In genomic region chr9:68643901-68644809, GRCh38 we compare ENCODE assay signal across 10 cellular contexts.
DNase-seq lines count a peak whose midpoint lies in the region; ATAC-seq, FAIRE-seq and TF ChIP-seq lines count a peak whose summit lies in the region.
"Had no signal": no experiment of that assay in that cellular context is flagged by ENCODE, and none has a peak within 500 bp of the region (broad histone marks: within the 10 kb centered on the region; RNA-seq: fewer than 3 reads in every experiment).

No MANE protein-coding gene starts in this region.

- H3K9ac ChIP-seq in smooth muscle cell (ENCODE audit: low read depth), result no peak overlapping the region

- TF ChIP-seq CTCF in smooth muscle cell (IDR thresholded peaks at IDR 0.05; ENCODE audit: borderline replicate concordance, insufficient read depth, poor library complexity, severe bottlenecking), result no peak

- H3K27ac ChIP-seq in smooth muscle cell (ENCODE audit: low read depth), result no peak overlapping the region

- H3K36me3 Mint-ChIP-seq in activated T-helper 17 cell treated with anti-CD3 and anti-CD28 coated beads, Interleukin-2, amount 50 U/mL, for 72 hours (ENCODE audit: low read depth), result no peaks in the 10 kb centered on the region

- no peaks in the 10 kb centered on the region for H4K20me1 ChIP-seq in smooth muscle cell (ENCODE audit: low read depth)

- H3K4me1 ChIP-seq in smooth muscle cell (ENCODE audit: low read depth), result no peaks in the 10 kb centered on the region

- H3K36me3 ChIP-seq in smooth muscle cell (ENCODE audit: low read depth), result no peaks in the 10 kb centered on the region

- no peaks in the 10 kb centered on the region for H3K9me3 Mint-ChIP-seq in activated T-helper 17 cell treated with anti-CD3 and anti-CD28 coated beads, Interleukin-2, amount 50 U/mL, for 72 hours

- no peaks in the 10 kb centered on the region for H3K9me3 ChIP-seq in smooth muscle cell (replicated peaks; ENCODE audit: low read depth)

- no peak overlapping the region for H3K27ac Mint-ChIP-seq in activated T-helper 17 cell treated with anti-CD3 and anti-CD28 coated beads, Interleukin-2, amount 50 U/mL, for 72 hours

- 81% methylated on average over 11 of the region's 11 CpGs for WGBS in smooth muscle cell (ENCODE audit: low lambda C conversion rate)

- no peak overlapping the region for H3K4me3 Mint-ChIP-seq in activated T-helper 17 cell treated with anti-CD3 and anti-CD28 coated beads, Interleukin-2, amount 50 U/mL, for 72 hours

- no peaks in the 10 kb centered on the region for H3K79me2 ChIP-seq in smooth muscle cell (ENCODE audit: low read depth)

- DNase-seq in NCI-H446 (lab: John Stamatoyannopoulos, UW) (no peak), smooth muscle cell (lab: John Stamatoyannopoulos, UW; ENCODE audit: unreplicated experiment) (no peak), RKO (ENCODE audit: low spot score) (no peak), HTR-8/SVneo (ENCODE audit: insufficient read length, low spot score) (no peak)
- DNase-seq: activated effector memory CD4-positive, alpha-beta T cell treated with anti-CD3 and anti-CD28 coated beads, Interleukin-2, amount 50 U/mL, for 16 hours; DMS 273 treated with DMSO at 0.1 percent for 48 hours had no signal

- no peaks in the 10 kb centered on the region for H3K27me3 ChIP-seq in smooth muscle cell (ENCODE audit: low read depth)

- no peak overlapping the region for H2AFZ ChIP-seq in smooth muscle cell (ENCODE audit: low read depth)

- H3F3A ChIP-seq in smooth muscle cell (ENCODE audit: low read depth), result no peaks in the 10 kb centered on the region

- H3K4me1 Mint-ChIP-seq in activated T-helper 17 cell treated with anti-CD3 and anti-CD28 coated beads, Interleukin-2, amount 50 U/mL, for 72 hours, result no peaks in the 10 kb centered on the region

- no peak overlapping the region for H3K4me2 ChIP-seq in smooth muscle cell

- peaks cover 15% of the 10 kb centered on the region for H3K27me3 Mint-ChIP-seq in activated T-helper 17 cell treated with anti-CD3 and anti-CD28 coated beads, Interleukin-2, amount 50 U/mL, for 72 hours

- no peak for FAIRE-seq in HTR-8/SVneo (lab: Jason Lieb, UNC)

- H3K4me3 ChIP-seq in smooth muscle cell, result no peak overlapping the region

- ATAC-seq in GM18498 (IDR thresholded peaks at IDR 0.05; ENCODE audit: unreplicated experiment), result peak; percentile 56
- ATAC-seq in GM21390 (IDR thresholded peaks at IDR 0.05; ENCODE audit: unreplicated experiment), result peak; percentile 56
- ATAC-seq in HG03196 (IDR thresholded peaks at IDR 0.05; ENCODE audit: unreplicated experiment), result peak; percentile 45
- peak; percentile 23 for ATAC-seq in activated T-helper 17 cell treated with anti-CD3 and anti-CD28 coated beads, Interleukin-2, amount 50 U/mL, for 72 hours (replicated peaks)
